6 cellular contexts compared by ENCODE assay signal in genomic region chr16:57485091-57485915, GRCh38. TPM values are rescaled to one million over a fixed set of nuclear protein-coding genes. Genes with fewer than 3 reads are reported as not detected.
DNase-seq lines count a peak whose midpoint lies in the region; ATAC-seq and TF ChIP-seq lines count a peak whose summit lies in the region.

No MANE protein-coding gene starts in this region.

- peak overlapping the region; percentile 94 for H3K27ac Mint-ChIP-seq in Caco-2 (ENCODE audit: unreplicated experiment)
- peak overlapping the region; percentile 82 for H3K27ac Mint-ChIP-seq in activated naive CD8-positive, alpha-beta T cell treated with anti-CD3 and anti-CD28 coated beads, Interleukin-2, amount 10 ng/mL, durations not matched to agents 7 days and 5 days

- ATAC-seq in activated naive CD8-positive, alpha-beta T cell treated with anti-CD3 and anti-CD28 coated beads, Interleukin-2, amount 10 ng/mL, durations not matched to agents 7 days and 5 days (ENCODE audit: low read depth) = no peak
- ATAC-seq in mucosa of descending colon = peak; percentile 70

- no TSS peak for BruUV-seq in Caco-2 (replicated peaks; lab: Mats Ljungman, UMichigan)

- H3K4me3 ChIP-seq in Caco-2 (ENCODE audit: low read depth, low read length) = peak overlapping the region; percentile 67
- H3K4me3 ChIP-seq in mucosa of descending colon = peak overlapping the region; percentile 74

- H3K27me3 ChIP-seq in Caco-2 (replicated peaks; ENCODE audit: control insufficient read depth, insufficient read depth, low read length) = no peaks in the 10 kb centered on the region

- H3K36me3 ChIP-seq in Caco-2 (ENCODE audit: control insufficient read depth, insufficient read depth, low read length) = no peaks in the 10 kb centered on the region
- no peaks in the 10 kb centered on the region for H3K36me3 ChIP-seq in mucosa of descending colon (ENCODE audit: low read depth)

- DNase-seq in Caco-2 = peak in 1 of 2 experiments; percentile 32
- DNase-seq in activated naive CD8-positive, alpha-beta T cell treated with anti-CD3 and anti-CD28 coated beads, Interleukin-2, amount 10 ng/mL, durations not matched to agents 7 days and 5 days = no peak
- DNase-seq in mucosa of descending colon = peak; percentile 60 to 81 (median 80)
- DNase-seq in NCI-H446 treated with DMSO at 0.1 percent for 48 hours (lab: John Stamatoyannopoulos, UW) = no peak
- no peak for DNase-seq in NAMALWA (ENCODE audit: low spot score)
- no peak for DNase-seq in ureter (ENCODE audit: low spot score)

- intact Hi-C loops in Caco-2 (cut with micrococcal nuclease; ENCODE audit: unreplicated experiment) (no loop called here), mucosa of descending colon (cut with DNase I, micrococcal nuclease) (no loop called here)

- H3K36me3 Mint-ChIP-seq in Caco-2 (ENCODE audit: insufficient read depth, unreplicated experiment) = peaks cover 16% of the 10 kb centered on the region
- H3K36me3 Mint-ChIP-seq in activated naive CD8-positive, alpha-beta T cell treated with anti-CD3 and anti-CD28 coated beads, Interleukin-2, amount 10 ng/mL, durations not matched to agents 7 days and 5 days = no peaks in the 10 kb centered on the region

- H3K9me3 Mint-ChIP-seq in Caco-2 (ENCODE audit: unreplicated experiment) = no peaks in the 10 kb centered on the region
- H3K9me3 Mint-ChIP-seq in activated naive CD8-positive, alpha-beta T cell treated with anti-CD3 and anti-CD28 coated beads, Interleukin-2, amount 10 ng/mL, durations not matched to agents 7 days and 5 days = no peaks in the 10 kb centered on the region

- H3K4me3 Mint-ChIP-seq in Caco-2 (ENCODE audit: unreplicated experiment) = peak overlapping the region; percentile 95
- H3K4me3 Mint-ChIP-seq in activated naive CD8-positive, alpha-beta T cell treated with anti-CD3 and anti-CD28 coated beads, Interleukin-2, amount 10 ng/mL, durations not matched to agents 7 days and 5 days = peak overlapping the region; percentile 87

- peaks cover 40% of the 10 kb centered on the region for H3K4me1 ChIP-seq in Caco-2
- H3K4me1 ChIP-seq in mucosa of descending colon (ENCODE audit: low read depth) = peaks cover 21% of the 10 kb centered on the region

- no peaks in the 10 kb centered on the region for H3K27me3 Mint-ChIP-seq in Caco-2 (ENCODE audit: insufficient read depth, unreplicated experiment)
- peaks cover 6% of the 10 kb centered on the region for H3K27me3 Mint-ChIP-seq in activated naive CD8-positive, alpha-beta T cell treated with anti-CD3 and anti-CD28 coated beads, Interleukin-2, amount 10 ng/mL, durations not matched to agents 7 days and 5 days

- H3K4me1 Mint-ChIP-seq in Caco-2 (ENCODE audit: low read depth, unreplicated experiment) = peaks cover 41% of the 10 kb centered on the region
- peaks cover 13% of the 10 kb centered on the region for H3K4me1 Mint-ChIP-seq in activated naive CD8-positive, alpha-beta T cell treated with anti-CD3 and anti-CD28 coated beads, Interleukin-2, amount 10 ng/mL, durations not matched to agents 7 days and 5 days

- H3K9me3 ChIP-seq in Caco-2 (no peaks in the 10 kb centered on the region), mucosa of descending colon (no peaks in the 10 kb centered on the region)

- no peak for TF ChIP-seq CTCF in Caco-2 (IDR thresholded peaks at IDR 0.05; ENCODE audit: insufficient read depth in 1 of 2, low read depth in 1 of 2, low read length in 1 of 2, severe bottlenecking in 1 of 2, unreplicated experiment in 1 of 2)
- no peak for TF ChIP-seq CTCF in mucosa of descending colon (IDR thresholded peaks at IDR 0.05)

- CTCF ChIA-PET in Caco-2 (lab: Charles Lee) = interaction anchor here (2.8 kb wide), 1 partner anchor 34 kb away, joined by 17 read pairs; no protein-coding TSS in a partner anchor

- POLR2A ChIA-PET in Caco-2 (lab: Charles Lee) = interaction anchor here (0.6 kb wide), 1 partner anchor 43 kb away, joined by 3 read pairs; no protein-coding TSS in a partner anchor
- POLR2A ChIA-PET in activated naive CD8-positive, alpha-beta T cell treated with anti-CD3 and anti-CD28 coated beads, Interleukin-2, amount 10 ng/mL, durations not matched to agents 7 days and 5 days (lab: Charles Lee) = interaction anchor here (0.8 to 2.4 kb wide), 5 partner anchors 33 to 61 kb away, joined by 3 to 10 read pairs (median 3); partner anchors contain the start of genes ADGRG5 and CCDC102A

RNA-seq across cellular contexts. Expression of gene DOK4, which starts 1.0 kb away (rescaled TPM):
- total RNA-seq in Caco-2 (2022) (111 and 122 TPM in 2 replicates), mucosa of descending colon (100 to 1,000 TPM in 2 of 3 donors, 10 to 100 TPM in 1; 68.4 to 143 (median 101) TPM), ureter (12.5 TPM)
- total RNA-seq in activated naive CD8-positive, alpha-beta T cell treated with anti-CD3 and anti-CD28 coated beads, Interleukin-2, amount 10 ng/mL, durations not matched to agents 7 days and 5 days = 1 to 10 TPM; 6.3 to 6.4 TPM

RNA-seq across cellular contexts. Expression of gene POLR2C, which starts 22.8 kb away (rescaled TPM):
- total RNA-seq in Caco-2 (2022) = 100 and 102 TPM in 2 replicates
- 10 to 100 TPM; 61.1 to 63.6 TPM for total RNA-seq in activated naive CD8-positive, alpha-beta T cell treated with anti-CD3 and anti-CD28 coated beads, Interleukin-2, amount 10 ng/mL, durations not matched to agents 7 days and 5 days
- 10 to 100 TPM; 50.0 to 51.3 (median 51.0) TPM for total RNA-seq in mucosa of descending colon
- 57.3 TPM for total RNA-seq in ureter

RNA-seq across cellular contexts. Expression of gene COQ9, which starts 38.0 kb away (rescaled TPM):
- total RNA-seq in Caco-2 (2022) = 50.9 and 54.2 TPM in 2 replicates
- total RNA-seq in activated naive CD8-positive, alpha-beta T cell treated with anti-CD3 and anti-CD28 coated beads, Interleukin-2, amount 10 ng/mL, durations not matched to agents 7 days and 5 days = 10 to 100 TPM; 37.1 to 40.3 TPM
- 100 to 1,000 TPM in 2 of 3 donors, 10 to 100 TPM in 1; 98.0 to 147 (median 109) TPM for total RNA-seq in mucosa of descending colon
- total RNA-seq in ureter = 66.6 TPM

RNA-seq across cellular contexts. Expression of gene CIAPIN1, which starts 38.1 kb away (rescaled TPM):
- total RNA-seq in Caco-2 (2022) (98.3 and 103 TPM in 2 replicates), mucosa of descending colon (10 to 100 TPM; 43.2 to 63.7 (median 53.8) TPM), ureter (53.2 TPM)
- 10 to 100 TPM; 36.7 to 37.7 TPM for total RNA-seq in activated naive CD8-positive, alpha-beta T cell treated with anti-CD3 and anti-CD28 coated beads, Interleukin-2, amount 10 ng/mL, durations not matched to agents 7 days and 5 days

RNA-seq across cellular contexts. Expression of gene CCDC102A, which starts 51.1 kb away (rescaled TPM):
- 9.1 and 11.8 TPM in 2 replicates for total RNA-seq in Caco-2 (2022)
- 10 to 100 TPM; 11.3 to 15.1 TPM for total RNA-seq in activated naive CD8-positive, alpha-beta T cell treated with anti-CD3 and anti-CD28 coated beads, Interleukin-2, amount 10 ng/mL, durations not matched to agents 7 days and 5 days
- 10 to 100 TPM in 1 of 3 donors, 1 to 10 TPM in 2; 1.2 to 16.2 (median 2.5) TPM for total RNA-seq in mucosa of descending colon
- 4.6 TPM for total RNA-seq in ureter

Comparison
In these comparisons a context has a peak if more than half of its experiments do, and no peak if none do; other contexts are left out.
1. DNase-seq: peak in mucosa of descending colon (3 of 3); none in activated naive CD8-positive, alpha-beta T cell treated with anti-CD3 and anti-CD28 coated beads, Interleukin-2, amount 10 ng/mL, durations not matched to agents 7 days and 5 days (single experiment), NCI-H446 treated with DMSO at 0.1 percent for 48 hours (single experiment), NAMALWA (single experiment) and ureter (single experiment).